29 cellular contexts compared by ENCODE assay signal in the genomic region with DNA sequence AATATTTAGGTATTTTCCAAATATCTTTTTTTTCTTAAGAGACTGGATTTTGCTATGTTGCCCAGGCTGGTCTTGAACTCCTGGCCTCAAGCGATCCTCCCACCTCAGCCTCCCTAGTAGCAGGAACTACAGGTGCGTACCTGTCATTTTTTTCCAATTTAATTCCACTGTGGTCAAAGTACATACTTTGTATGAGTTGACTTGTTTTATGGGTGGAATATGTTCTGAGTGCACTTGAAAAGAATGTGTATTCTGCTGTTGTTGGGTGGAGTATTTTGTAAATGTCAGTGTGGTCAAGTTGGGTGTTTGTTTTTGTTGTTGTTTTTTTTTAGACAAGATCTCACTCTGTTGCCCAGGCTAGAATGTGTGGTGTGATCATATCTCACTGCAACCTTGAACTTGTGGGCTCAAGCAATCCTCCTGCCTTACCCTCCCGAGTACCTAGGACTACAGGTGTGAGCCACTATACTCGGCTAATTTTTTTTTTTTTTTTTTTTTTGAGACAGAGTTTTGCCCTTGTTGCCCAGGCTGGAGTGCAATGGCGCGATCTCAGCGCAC.
"Had no signal": no experiment of that assay in that cellular context is flagged by ENCODE, and none has a peak within 500 bp of the region (broad histone marks: within the 10 kb centered on the region; RNA-seq: fewer than 3 reads in every experiment).

No MANE protein-coding gene starts in this region.

- H3K27ac Mint-ChIP-seq: activated B cell treated with CpG ODN at 0.5 μM for 24 hours; activated CD4-positive, alpha-beta memory T cell treated with anti-CD3 and anti-CD28 coated beads, Interleukin-2, amount 10 ng/mL, durations not matched to agents 7 days and 5 days; activated CD4-positive, alpha-beta T cell treated with anti-CD3 and anti-CD28 coated beads, Interleukin-2, amount 10 ng/mL, durations not matched to agents 7 days and 5 days; activated naive CD4-positive, alpha-beta T cell treated with anti-CD3 and anti-CD28 coated beads, Interleukin-2, amount 50 U/mL, for 72 hours; activated naive CD8-positive, alpha-beta T cell treated with anti-CD3 and anti-CD28 coated beads, Interleukin-2, amount 50 U/mL, for 24 hours; activated T-helper 17 cell treated with anti-CD3 and anti-CD28 coated beads, Interleukin-2, amount 50 U/mL, for 72 hours; IgD-negative memory B cell had no signal

- H3K27me3 Mint-ChIP-seq: activated B cell treated with CpG ODN at 0.5 μM for 24 hours; activated CD4-positive, alpha-beta memory T cell treated with anti-CD3 and anti-CD28 coated beads, Interleukin-2, amount 10 ng/mL, durations not matched to agents 7 days and 5 days; activated CD4-positive, alpha-beta T cell treated with anti-CD3 and anti-CD28 coated beads, Interleukin-2, amount 10 ng/mL, durations not matched to agents 7 days and 5 days; activated naive CD8-positive, alpha-beta T cell treated with anti-CD3 and anti-CD28 coated beads, Interleukin-2, amount 50 U/mL, for 24 hours; activated T-helper 17 cell treated with anti-CD3 and anti-CD28 coated beads, Interleukin-2, amount 50 U/mL, for 72 hours; brain; central memory CD8-positive, alpha-beta T cell; IgD-negative memory B cell; T-cell had no signal

- DNase-seq: activated B cell treated with CpG ODN at 0.5 μM for 24 hours; activated CD4-positive, alpha-beta memory T cell treated with anti-CD3 and anti-CD28 coated beads, Interleukin-2, amount 10 ng/mL, durations not matched to agents 7 days and 5 days; activated CD4-positive, alpha-beta T cell treated with anti-CD3 and anti-CD28 coated beads for 1 hour; activated CD4-positive, alpha-beta T cell treated with anti-CD3 and anti-CD28 coated beads, Interleukin-2, amount 10 ng/mL, durations not matched to agents 7 days and 5 days; activated gamma-delta T cell; activated naive CD8-positive, alpha-beta T cell treated with anti-CD3 and anti-CD28 coated beads, Interleukin-2, amount 50 U/mL, for 24 hours; activated T-cell treated with anti-CD3 and anti-CD28 coated beads, Interleukin-2, amount 50 U/mL, for 48 hours; amygdala; NCI-H1092; NCI-H1417; NCI-H1930; NCI-H2171; NCI-H2227 treated with DMSO at 0.1 percent for 48 hours; NCI-H526 treated with DMSO at 0.1 percent for 48 hours; NCI-H82; RPMI8226; T-cell; T-helper 9 cell had no signal

- H3K27ac ChIP-seq: KMS-11, SK-N-MC had no signal

- H3K4me2 ChIP-seq: KMS-11 had no signal

- H3K9ac ChIP-seq: KMS-11 had no signal

- H3K4me3 ChIP-seq: SK-N-MC had no signal

- FAIRE-seq: astrocyte, TTC549 had no signal

- H3K36me3 Mint-ChIP-seq: activated naive CD4-positive, alpha-beta T cell treated with anti-CD3 and anti-CD28 coated beads, Interleukin-2, amount 50 U/mL, for 72 hours; IgD-negative memory B cell had no signal

- H3K9me3 Mint-ChIP-seq: activated B cell treated with CpG ODN at 0.5 μM for 24 hours; activated CD4-positive, alpha-beta memory T cell treated with anti-CD3 and anti-CD28 coated beads, Interleukin-2, amount 10 ng/mL, durations not matched to agents 7 days and 5 days; activated CD4-positive, alpha-beta T cell treated with anti-CD3 and anti-CD28 coated beads, Interleukin-2, amount 10 ng/mL, durations not matched to agents 7 days and 5 days; activated naive CD4-positive, alpha-beta T cell treated with anti-CD3 and anti-CD28 coated beads, Interleukin-2, amount 50 U/mL, for 72 hours; activated naive CD8-positive, alpha-beta T cell treated with anti-CD3 and anti-CD28 coated beads, Interleukin-2, amount 50 U/mL, for 24 hours; activated T-helper 17 cell treated with anti-CD3 and anti-CD28 coated beads, Interleukin-2, amount 50 U/mL, for 72 hours; brain; central memory CD8-positive, alpha-beta T cell; IgD-negative memory B cell; T-cell had no signal

- H3K4me3 Mint-ChIP-seq: activated B cell treated with CpG ODN at 0.5 μM for 24 hours; activated CD4-positive, alpha-beta memory T cell treated with anti-CD3 and anti-CD28 coated beads, Interleukin-2, amount 10 ng/mL, durations not matched to agents 7 days and 5 days; activated CD4-positive, alpha-beta T cell treated with anti-CD3 and anti-CD28 coated beads, Interleukin-2, amount 10 ng/mL, durations not matched to agents 7 days and 5 days; activated naive CD8-positive, alpha-beta T cell treated with anti-CD3 and anti-CD28 coated beads, Interleukin-2, amount 50 U/mL, for 24 hours; activated T-helper 17 cell treated with anti-CD3 and anti-CD28 coated beads, Interleukin-2, amount 50 U/mL, for 72 hours; brain; central memory CD8-positive, alpha-beta T cell; IgD-negative memory B cell; T-cell had no signal

- ATAC-seq: activated naive CD4-positive, alpha-beta T cell treated with anti-CD3 and anti-CD28 coated beads, Interleukin-2, amount 50 U/mL, for 72 hours; activated naive CD8-positive, alpha-beta T cell treated with anti-CD3 and anti-CD28 coated beads, Interleukin-2, amount 50 U/mL, for 24 hours; activated T-helper 17 cell treated with anti-CD3 and anti-CD28 coated beads, Interleukin-2, amount 50 U/mL, for 72 hours; Panc1; Right ventricle myocardium inferior; T-cell had no signal
